Comparison of ENCODE assay signal across 25 cellular contexts in the genomic region with DNA sequence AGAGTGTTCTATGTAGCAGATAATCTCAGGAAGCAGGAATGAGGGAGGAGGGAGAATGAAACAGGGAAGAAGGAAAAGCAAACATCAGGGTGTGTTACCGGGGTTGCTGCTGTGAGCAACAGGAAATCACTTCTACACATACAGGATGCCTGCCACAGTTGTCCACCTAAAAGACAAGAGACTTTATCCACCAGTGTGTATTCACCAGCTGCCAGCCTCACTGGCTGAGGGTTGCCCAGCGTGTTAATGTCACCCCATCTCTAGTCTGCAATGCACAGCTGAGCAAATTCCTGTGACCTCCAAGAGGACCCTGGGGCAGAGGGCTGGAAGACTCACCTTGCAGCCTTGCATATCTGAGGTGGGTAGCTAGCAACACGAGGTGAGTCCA.
"Had no signal": no experiment of that assay in that cellular context is flagged by ENCODE, and none has a peak within 500 bp of the region (broad histone marks: within the 10 kb centered on the region; RNA-seq: fewer than 3 reads in every experiment).

No MANE protein-coding gene starts in this region.

- H3K9me3 ChIP-seq: pancreas, prostate gland had no signal

- FAIRE-seq: frontal cortex, pancreas had no signal

- H3K27ac ChIP-seq: epithelial cell of prostate, pancreas, prostate gland had no signal

- H3K36me3 ChIP-seq: pancreas, prostate gland, tibial nerve had no signal

- DNase-seq: activated B cell treated with CpG ODN at 0.5 μM for 24 hours; activated CD4-positive, alpha-beta T cell treated with anti-CD3 and anti-CD28 coated beads, Interleukin-2, amount 50 U/mL, for 1 hour; activated CD8-positive, alpha-beta T cell treated with anti-CD3 and anti-CD28 coated beads for 36 hours; activated gamma-delta T cell treated with Interleukin-2 at 50 U/mL for 16 hours; activated naive CD4-positive, alpha-beta T cell treated with anti-CD3 and anti-CD28 coated beads, Interleukin-2, amount 50 U/mL, for 16 hours; activated T-cell treated with anti-CD3 and anti-CD28 coated beads, Interleukin-2, amount 50 U/mL, for 4 hours; amygdala; caudate nucleus; islet precursor cell; mammary epithelial cell; naive B cell; nucleus accumbens; pancreas; retina; stimulated activated CD4-positive, alpha-beta T cell treated with anti-CD3 and anti-CD28 coated beads, Interleukin-1b, Interleukin-23, amount 100 ng/mL, for 48 hours; stimulated activated CD4-positive, alpha-beta T cell treated with anti-CD3 and anti-CD28 coated beads, Interleukin-4, amount 100 ng/mL, for 4 hours; stimulated activated CD8-positive, alpha-beta memory T cell treated with anti-CD3 and anti-CD28 coated beads, Interleukin-4, amount 100 ng/mL, for 48 hours; T-helper 2 cell had no signal

- ATAC-seq: activated CD8-positive, alpha-beta T cell treated with anti-CD3 and anti-CD28 coated beads for 36 hours; activated T-cell treated with anti-CD3 and anti-CD28 coated beads, Interleukin-2, amount 50 U/mL, for 4 hours; activated T-helper 17 cell treated with anti-CD3 and anti-CD28 coated beads, Interleukin-2, amount 50 U/mL, for 72 hours; stimulated activated memory B cell treated with anti-CD40 and anti-IgM and Interleukin-4, amounts not matched to agents 10 μg/mL and 1 μg/mL and 100 μg/mL, for 72 hours had no signal

- H3K4me1 ChIP-seq: pancreas, prostate gland had no signal

- H3K27me3 ChIP-seq: pancreas, tibial nerve had no signal

- H3K4me2 ChIP-seq: smooth muscle cell had no signal

- H3K4me3 ChIP-seq: pancreas, prostate gland, smooth muscle cell, tibial nerve had no signal
